ENCODE assay signal across 8 cellular contexts in the genomic region with DNA sequence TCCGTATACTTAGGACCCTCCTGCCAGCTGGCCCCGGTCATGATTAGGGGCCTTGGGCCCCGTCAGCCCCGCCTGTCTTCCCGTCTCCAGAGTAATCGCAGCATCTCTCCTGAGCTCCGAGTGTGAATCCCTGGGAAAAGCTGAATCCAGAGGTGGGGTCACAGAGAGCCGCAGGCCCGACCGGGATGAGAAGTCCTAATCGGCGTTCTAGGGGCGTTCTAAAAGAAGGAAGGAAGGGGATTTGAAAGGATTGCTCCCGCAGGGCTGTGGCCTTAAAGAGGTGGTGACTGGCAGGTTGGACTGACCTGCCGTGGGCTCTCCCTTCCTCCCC. TPM values are rescaled to one million over a fixed set of nuclear protein-coding genes. Genes with fewer than 3 reads are reported as not detected.
DNase-seq lines count a peak whose midpoint lies in the region; ATAC-seq and TF ChIP-seq lines count a peak whose summit lies in the region.

No MANE protein-coding gene starts in this region.

- peak; percentile 1 for ATAC-seq in GM21447 (IDR thresholded peaks at IDR 0.05; ENCODE audit: unreplicated experiment)
- ATAC-seq in naive B cell (ENCODE audit: low read depth in 2 of 2) = no peak
- ATAC-seq in GM19328 (IDR thresholded peaks at IDR 0.05; ENCODE audit: unreplicated experiment) = no peak

- peak overlapping the region; percentile 84 to 91 for H3K27ac ChIP-seq in coronary artery

- peak overlapping the region in 5 of 6 donors; percentile 54 to 100 (median 99) for H3K27ac Mint-ChIP-seq in naive B cell

- peaks cover 0 to 8% (median 5%) of the 10 kb centered on the region in 3 donors for H3K27me3 Mint-ChIP-seq in naive B cell

- peak overlapping the region; percentile 86 for H3K4me3 ChIP-seq in coronary artery

- peaks cover 43 to 57% (median 52%) of the 10 kb centered on the region in 3 donors for H3K4me1 Mint-ChIP-seq in naive B cell

- peak overlapping the region; percentile 92 to 99 (median 96) for H3K4me3 Mint-ChIP-seq in naive B cell

- peaks cover 3 to 19% of the 10 kb centered on the region in 2 donors for H3K36me3 Mint-ChIP-seq in naive B cell

- peak; percentile 80 for DNase-seq in NCI-H748 (lab: John Stamatoyannopoulos, UW; ENCODE audit: unreplicated experiment)
- no peak for DNase-seq in coronary artery (ENCODE audit: low spot score)
- no peak for DNase-seq in naive B cell
- no peak for DNase-seq in effector CD8-positive, alpha-beta T cell (lab: John Stamatoyannopoulos, UW)
- DNase-seq in inferior parietal cortex (ENCODE audit: extremely low spot score) = no peak
- no peak for DNase-seq in EL

- H3K9me3 Mint-ChIP-seq in naive B cell = peaks cover 0 to 5% (median 0%) of the 10 kb centered on the region in 7 donors

- TF ChIP-seq CTCF in coronary artery (IDR thresholded peaks at IDR 0.05) = no peak

RNA-seq across cellular contexts. Expression of gene HMGN4, which starts 0.4 kb away (rescaled TPM):
- 100 to 1,000 TPM; 127 to 198 (median 172) TPM for polyA plus RNA-seq in naive B cell (ENCODE audit: low read depth in 6 of 6)

RNA-seq across cellular contexts. Expression of gene BTN1A1, which starts 38.4 kb away (rescaled TPM):
- polyA plus RNA-seq in naive B cell (ENCODE audit: low read depth in 6 of 6) = under 1 TPM in 2 of 6 donors, not detected in 4; 0.19 to 0.25 TPM

RNA-seq across cellular contexts. Expression of gene ABT1, which starts 58.2 kb away (rescaled TPM):
- 10 to 100 TPM; 42.7 to 74.2 (median 49.0) TPM for polyA plus RNA-seq in naive B cell (ENCODE audit: low read depth in 6 of 6)
